8 cellular contexts compared by ENCODE assay signal in genomic region chr1:116538527-116538926, GRCh38. TPM values are rescaled to one million over a fixed set of nuclear protein-coding genes. Genes with fewer than 3 reads are reported as not detected.
DNase-seq lines count a peak whose midpoint lies in the region; ATAC-seq and TF ChIP-seq lines count a peak whose summit lies in the region.

No MANE protein-coding gene starts in this region.

- H2AFZ ChIP-seq in Karpas-422 (ENCODE audit: low read length): no peak overlapping the region

- in situ Hi-C loops in G401 (cut with HindIII; ENCODE audit: low sequenced_read_pairs): no loop called here

- H3K27me3 ChIP-seq in CD8-positive, alpha-beta T cell (ENCODE audit: insufficient read depth, low read length): no peaks in the 10 kb centered on the region
- H3K27me3 ChIP-seq in Karpas-422 (ENCODE audit: low read length) (no peaks in the 10 kb centered on the region), H7 (ENCODE audit: control insufficient read depth, insufficient read depth, low read length) (no peaks in the 10 kb centered on the region)

- no peaks in the 10 kb centered on the region for H3K27me3 Mint-ChIP-seq in CD8-positive, alpha-beta T cell (ENCODE audit: low read depth)
- no peaks in the 10 kb centered on the region for H3K27me3 Mint-ChIP-seq in activated CD8-positive, alpha-beta T cell treated with anti-CD3 and anti-CD28 coated beads for 36 hours
- no peaks in the 10 kb centered on the region for H3K27me3 Mint-ChIP-seq in natural killer cell treated with Interleukin-12 subunit alpha and Interleukin-12 subunit beta and Interleukin-15 and Interleukin-18, amount 100 ng/mL, for 72 hours

- CTCF ChIA-PET in CD8-positive, alpha-beta T cell (lab: Charles Lee): interaction anchor here (0.7 to 0.8 kb wide), 2 partner anchors 24 to 35 kb away, joined by 3 read pairs; no protein-coding TSS in a partner anchor
- CTCF ChIA-PET in activated CD8-positive, alpha-beta T cell treated with anti-CD3 and anti-CD28 coated beads for 36 hours (lab: Charles Lee): interaction anchor here (1.0 to 1.4 kb wide), 2 partner anchors 18 to 370 kb away, joined by 3 to 4 read pairs; no protein-coding TSS in a partner anchor

- peak in 4 of 7 experiments; percentile 13 to 38 (median 28) for DNase-seq in CD8-positive, alpha-beta T cell
- DNase-seq in activated CD8-positive, alpha-beta T cell treated with anti-CD3 and anti-CD28 coated beads for 36 hours: peak; percentile 67
- no peak for DNase-seq in natural killer cell treated with Interleukin-12 subunit alpha and Interleukin-12 subunit beta and Interleukin-15 and Interleukin-18, amount 100 ng/mL, for 72 hours (ENCODE audit: low spot score)
- DNase-seq in Karpas-422: no peak
- DNase-seq in G401 (ENCODE audit: low spot score): no peak
- DNase-seq in H7: no peak

- H3K4me3 ChIP-seq in CD8-positive, alpha-beta T cell (ENCODE audit: low read depth, low read length): no peak overlapping the region
- no peak overlapping the region for H3K4me3 ChIP-seq in Karpas-422 (ENCODE audit: low read length)
- no peak overlapping the region for H3K4me3 ChIP-seq in H7 (ENCODE audit: insufficient read depth, low read depth, low read length)

- H3K9me3 Mint-ChIP-seq in CD8-positive, alpha-beta T cell: no peaks in the 10 kb centered on the region
- no peaks in the 10 kb centered on the region for H3K9me3 Mint-ChIP-seq in activated CD8-positive, alpha-beta T cell treated with anti-CD3 and anti-CD28 coated beads for 36 hours
- no peaks in the 10 kb centered on the region for H3K9me3 Mint-ChIP-seq in natural killer cell treated with Interleukin-12 subunit alpha and Interleukin-12 subunit beta and Interleukin-15 and Interleukin-18, amount 100 ng/mL, for 72 hours

- H3K4me1 Mint-ChIP-seq in CD8-positive, alpha-beta T cell (ENCODE audit: low read depth): peaks cover 17% of the 10 kb centered on the region
- H3K4me1 Mint-ChIP-seq in activated CD8-positive, alpha-beta T cell treated with anti-CD3 and anti-CD28 coated beads for 36 hours (ENCODE audit: low read depth): peaks cover 44% of the 10 kb centered on the region
- H3K4me1 Mint-ChIP-seq in natural killer cell treated with Interleukin-12 subunit alpha and Interleukin-12 subunit beta and Interleukin-15 and Interleukin-18, amount 100 ng/mL, for 72 hours (ENCODE audit: low read depth in 2 of 2): peaks cover 59 to 66% of the 10 kb centered on the region in 2 donors

- no peak for TF ChIP-seq CTCF in CD8-positive, alpha-beta T cell (IDR thresholded peaks at IDR 0.05)
- no peak for TF ChIP-seq CTCF in activated CD8-positive, alpha-beta T cell treated with anti-CD3 and anti-CD28 coated beads for 36 hours (IDR thresholded peaks at IDR 0.05)

- H3K9ac ChIP-seq in Karpas-422 (ENCODE audit: low read length): no peak overlapping the region

- peak; percentile 90 for ATAC-seq in CD8-positive, alpha-beta T cell
- ATAC-seq in GM19372 (IDR thresholded peaks at IDR 0.05; ENCODE audit: low read depth, unreplicated experiment) (peak; percentile 52), HG03196 (IDR thresholded peaks at IDR 0.05; ENCODE audit: unreplicated experiment) (peak; percentile 67)
- peak; percentile 96 for ATAC-seq in activated CD8-positive, alpha-beta T cell treated with anti-CD3 and anti-CD28 coated beads for 36 hours
- peak; percentile 80 to 91 for ATAC-seq in natural killer cell treated with Interleukin-12 subunit alpha and Interleukin-12 subunit beta and Interleukin-15 and Interleukin-18, amount 100 ng/mL, for 72 hours

- H3K4me3 Mint-ChIP-seq in CD8-positive, alpha-beta T cell: no peak overlapping the region
- H3K4me3 Mint-ChIP-seq in activated CD8-positive, alpha-beta T cell treated with anti-CD3 and anti-CD28 coated beads for 36 hours: no peak overlapping the region
- H3K4me3 Mint-ChIP-seq in natural killer cell treated with Interleukin-12 subunit alpha and Interleukin-12 subunit beta and Interleukin-15 and Interleukin-18, amount 100 ng/mL, for 72 hours: peak overlapping the region; percentile 77

- H4K20me1 ChIP-seq in Karpas-422 (ENCODE audit: insufficient read depth, low read depth, low read length): no peaks in the 10 kb centered on the region

- no peaks in the 10 kb centered on the region for H3K79me2 ChIP-seq in Karpas-422 (ENCODE audit: low read length)

- POLR2A ChIA-PET in CD8-positive, alpha-beta T cell (lab: Charles Lee): no interaction called here
- POLR2A ChIA-PET in activated CD8-positive, alpha-beta T cell treated with anti-CD3 and anti-CD28 coated beads for 36 hours (lab: Charles Lee): interaction anchor here (0.6 to 1.4 kb wide), 4 partner anchors 23 to 519 kb away, joined by 3 to 4 read pairs (median 3); no protein-coding TSS in a partner anchor

- H3K4me2 ChIP-seq in Karpas-422 (ENCODE audit: low read depth, low read length, poor library complexity, severe bottlenecking): no peak overlapping the region

- no peaks in the 10 kb centered on the region for H3K4me1 ChIP-seq in CD8-positive, alpha-beta T cell (ENCODE audit: insufficient read depth, low read length)
- peaks cover 12% of the 10 kb centered on the region for H3K4me1 ChIP-seq in Karpas-422 (ENCODE audit: low read length)

- H3K9me2 ChIP-seq in Karpas-422 (replicated peaks; ENCODE audit: insufficient read depth, low read length): no peaks in the 10 kb centered on the region

- no peaks in the 10 kb centered on the region for H3K36me3 ChIP-seq in CD8-positive, alpha-beta T cell (ENCODE audit: insufficient read depth, low read length)
- H3K36me3 ChIP-seq in Karpas-422 (ENCODE audit: insufficient read depth, low read length) (no peaks in the 10 kb centered on the region), H7 (replicated peaks; ENCODE audit: control insufficient read depth, insufficient read depth, low read length) (no peaks in the 10 kb centered on the region)

- intact Hi-C loops in CD8-positive, alpha-beta T cell (cut with DNase I, micrococcal nuclease): no loop called here
- intact Hi-C loops in activated CD8-positive, alpha-beta T cell treated with anti-CD3 and anti-CD28 coated beads for 36 hours (cut with micrococcal nuclease): no loop called here

- no peak overlapping the region for H3K27ac Mint-ChIP-seq in CD8-positive, alpha-beta T cell
- H3K27ac Mint-ChIP-seq in activated CD8-positive, alpha-beta T cell treated with anti-CD3 and anti-CD28 coated beads for 36 hours: peak overlapping the region; percentile 31
- H3K27ac Mint-ChIP-seq in natural killer cell treated with Interleukin-12 subunit alpha and Interleukin-12 subunit beta and Interleukin-15 and Interleukin-18, amount 100 ng/mL, for 72 hours: peak overlapping the region; percentile 73 to 98

- no peaks in the 10 kb centered on the region for H3K9me3 ChIP-seq in CD8-positive, alpha-beta T cell (ENCODE audit: low read length)
- no peaks in the 10 kb centered on the region for H3K9me3 ChIP-seq in Karpas-422 (ENCODE audit: low read length)

- H3K27ac ChIP-seq in CD8-positive, alpha-beta T cell (ENCODE audit: low read depth, low read length): no peak overlapping the region
- H3K27ac ChIP-seq in Karpas-422 (ENCODE audit: low read length): no peak overlapping the region

- peaks cover 42% of the 10 kb centered on the region for H3K36me3 Mint-ChIP-seq in CD8-positive, alpha-beta T cell
- peaks cover 54% of the 10 kb centered on the region for H3K36me3 Mint-ChIP-seq in activated CD8-positive, alpha-beta T cell treated with anti-CD3 and anti-CD28 coated beads for 36 hours (ENCODE audit: low read depth)
- H3K36me3 Mint-ChIP-seq in natural killer cell treated with Interleukin-12 subunit alpha and Interleukin-12 subunit beta and Interleukin-15 and Interleukin-18, amount 100 ng/mL, for 72 hours: peaks cover 57% of the 10 kb centered on the region

RNA-seq across cellular contexts. Expression of gene CD58, which starts 32.3 kb away (rescaled TPM):
- total RNA-seq in CD8-positive, alpha-beta T cell: 1 to 10 TPM; 5.4 to 6.6 TPM
- total RNA-seq in activated CD8-positive, alpha-beta T cell treated with anti-CD3 and anti-CD28 coated beads for 36 hours: 10 to 100 TPM; 11.1 to 12.7 TPM
- 10 to 100 TPM; 40.1 to 52.7 TPM for total RNA-seq in natural killer cell treated with Interleukin-12 subunit alpha and Interleukin-12 subunit beta and Interleukin-15 and Interleukin-18, amount 100 ng/mL, for 72 hours
- total RNA-seq in Karpas-422 (2014; rRNA removed; shearing (Covaris generic); ENCODE audit: low replicate concordance): 1.2 and 2.3 TPM in 2 replicates
- total RNA-seq in G401 (2014; rRNA removed; shearing (Covaris generic)): 4.3 and 15.2 TPM in 2 replicates
- total RNA-seq in H7 (2014; rRNA removed; shearing (Covaris generic)): 9.3 and 14.1 TPM in 2 replicates

Comparison
In these comparisons a context has a peak if more than half of its experiments do, and no peak if none do; other contexts are left out.
1. DNase-seq: peak in CD8-positive, alpha-beta T cell (4 of 7) and activated CD8-positive, alpha-beta T cell treated with anti-CD3 and anti-CD28 coated beads for 36 hours (single experiment); none in natural killer cell treated with Interleukin-12 subunit alpha and Interleukin-12 subunit beta and Interleukin-15 and Interleukin-18, amount 100 ng/mL, for 72 hours (single experiment), Karpas-422 (single experiment), G401 (single experiment) and H7 (single experiment).
2. Peak in every context shown above with its lines, with median percentiles within 50 percentile points of each other: ATAC-seq.